19 cellular contexts compared by ENCODE assay signal in genomic region chr1:13956386-13956785, GRCh38.
A peak's percentile ranks its signal among the peaks of the same experiment; 100 is the strongest.
DNase-seq lines count a peak whose midpoint lies in the region; ATAC-seq and TF ChIP-seq lines count a peak whose summit lies in the region.
"Had no signal": no experiment of that assay in that cellular context is flagged by ENCODE, and none has a peak within 500 bp of the region (broad histone marks: within the 10 kb centered on the region; RNA-seq: fewer than 3 reads in every experiment).

No MANE protein-coding gene starts in this region.

- no peaks in the 10 kb centered on the region for H3K4me1 Mint-ChIP-seq in activated T-cell treated with anti-CD3 and anti-CD28 coated beads, Interleukin-2, amount 50 U/mL, for 4 hours (ENCODE audit: low read depth)

- no peak for ATAC-seq in activated T-cell treated with anti-CD3 and anti-CD28 coated beads, Interleukin-2, amount 50 U/mL, for 4 hours

- peak overlapping the region; percentile 47 for H3K4me3 ChIP-seq in SK-N-MC
- no peak overlapping the region for H3K4me3 ChIP-seq in fibroblast of pulmonary artery (replicated peaks; ENCODE audit: low read depth, low read length)
- H3K4me3 ChIP-seq: SJCRH30 had no signal

- H3K27me3 Mint-ChIP-seq in activated T-cell treated with anti-CD3 and anti-CD28 coated beads, Interleukin-2, amount 50 U/mL, for 4 hours (ENCODE audit: low read depth): peaks cover 12% of the 10 kb centered on the region

- H3K36me3 Mint-ChIP-seq in activated T-cell treated with anti-CD3 and anti-CD28 coated beads, Interleukin-2, amount 50 U/mL, for 4 hours (ENCODE audit: insufficient read depth): no peaks in the 10 kb centered on the region
- H3K36me3 Mint-ChIP-seq: CD4-positive, CD25-positive, alpha-beta regulatory T cell had no signal

- no peak overlapping the region for H3K9ac ChIP-seq in SK-N-MC (ENCODE audit: insufficient read length)

- H3K36me3 ChIP-seq in SK-N-MC (ENCODE audit: insufficient read depth, low read length): no peaks in the 10 kb centered on the region
- H3K36me3 ChIP-seq: SJCRH30 had no signal

- peak; percentile 14 for DNase-seq in NCI-H1105 treated with DMSO at 0.1 percent for 48 hours (lab: John Stamatoyannopoulos, UW)
- DNase-seq in NCI-H1105 (lab: John Stamatoyannopoulos, UW): no peak
- peak; percentile 88 for DNase-seq in SK-N-MC (ENCODE audit: low read depth, low spot score)
- DNase-seq in fibroblast of pulmonary artery (ENCODE audit: low read depth): peak; percentile 79
- no peak for DNase-seq in activated T-cell treated with anti-CD3 and anti-CD28 coated beads, Interleukin-2, amount 50 U/mL, for 4 hours
- no peak for DNase-seq in HCEC 1CT
- DNase-seq in nucleus accumbens (lab: John Stamatoyannopoulos, UW): no peak
- DNase-seq in activated effector memory CD4-positive, alpha-beta T cell treated with Interleukin-2 at 50 U/mL for 16 hours: no peak
- DNase-seq: Calu3; CD4-positive, CD25-positive, alpha-beta regulatory T cell; H9; Karpas-422; MV-4-11; NCI-H1694; NCI-H345; NCI-H526 treated with DMSO at 0.1 percent for 48 hours; RPMI8226; SJCRH30; SW 1271 had no signal

- H3K9me3 ChIP-seq in SK-N-MC (ENCODE audit: low read depth, low read length): no peaks in the 10 kb centered on the region
- H3K9me3 ChIP-seq: SJCRH30 had no signal

- H3K4me3 Mint-ChIP-seq in activated T-cell treated with anti-CD3 and anti-CD28 coated beads, Interleukin-2, amount 50 U/mL, for 4 hours: no peak overlapping the region
- H3K4me3 Mint-ChIP-seq: CD4-positive, CD25-positive, alpha-beta regulatory T cell; H9 had no signal

- no peak for TF ChIP-seq CTCF in fibroblast of pulmonary artery (IDR thresholded peaks at IDR 0.05; ENCODE audit: low read length, missing control alignments)

- peak overlapping the region; percentile 82 for H3K27ac ChIP-seq in SK-N-MC
- H3K27ac ChIP-seq: SJCRH30 had no signal

- H3K9me3 Mint-ChIP-seq in activated T-cell treated with anti-CD3 and anti-CD28 coated beads, Interleukin-2, amount 50 U/mL, for 4 hours: no peaks in the 10 kb centered on the region
- H3K9me3 Mint-ChIP-seq: CD4-positive, CD25-positive, alpha-beta regulatory T cell; H9 had no signal

Comparison
In these comparisons a context has a peak if more than half of its experiments do, and no peak if none do; other contexts are left out.
1. DNase-seq: peak in NCI-H1105 treated with DMSO at 0.1 percent for 48 hours (single experiment), SK-N-MC (single experiment) and fibroblast of pulmonary artery (single experiment); none in NCI-H1105 (single experiment), activated T-cell treated with anti-CD3 and anti-CD28 coated beads, Interleukin-2, amount 50 U/mL, for 4 hours (single experiment), HCEC 1CT (single experiment), nucleus accumbens (0 of 56) and activated effector memory CD4-positive, alpha-beta T cell treated with Interleukin-2 at 50 U/mL for 16 hours (single experiment).